Comparison of ENCODE assay signal across 13 cellular contexts in genomic region chr11:12706531-12707499, GRCh38. TPM values are rescaled to one million over a fixed set of nuclear protein-coding genes. Genes with fewer than 3 reads are reported as not detected.
A peak's percentile ranks its signal among the peaks of the same experiment; 100 is the strongest.
DNase-seq lines count a peak whose midpoint lies in the region; ATAC-seq and TF ChIP-seq lines count a peak whose summit lies in the region.
"Had no signal": no experiment of that assay in that cellular context is flagged by ENCODE, and none has a peak within 500 bp of the region (broad histone marks: within the 10 kb centered on the region; RNA-seq: fewer than 3 reads in every experiment).

No MANE protein-coding gene starts in this region.

- H3K9ac ChIP-seq in mesendoderm (ENCODE audit: low read length): no peak overlapping the region

- no peak overlapping the region for H4K8ac ChIP-seq in mesendoderm (ENCODE audit: low read depth, low read length)

- H3K18ac ChIP-seq in mesendoderm (ENCODE audit: low read length): no peak overlapping the region

- H3K27me3 ChIP-seq in mesendoderm (ENCODE audit: insufficient read depth, low read length, poor library complexity): no peaks in the 10 kb centered on the region
- no peaks in the 10 kb centered on the region for H3K27me3 ChIP-seq in A673 (replicated peaks; ENCODE audit: insufficient read depth, low read depth, low read length, poor library complexity)

- CTCF ChIA-PET in A673 (lab: Charles Lee): no interaction called here
- CTCF ChIA-PET in activated CD4-positive, alpha-beta memory T cell treated with anti-CD3 and anti-CD28 coated beads for 36 hours (lab: Charles Lee): interaction anchor here (0.9 kb wide), 1 partner anchor 182 kb away, joined by 3 read pairs; no protein-coding TSS in a partner anchor

- no peak for TF ChIP-seq CTCF in cardiac fibroblast (IDR thresholded peaks at IDR 0.05; ENCODE audit: low read depth, low read length)
- no peak for TF ChIP-seq CTCF in A673 (conservative IDR thresholded peaks at IDR 0.05; ENCODE audit: low read depth, low read length)

- no peak overlapping the region for H2BK120ac ChIP-seq in mesendoderm (ENCODE audit: low read depth, low read length)

- no peak overlapping the region for H3K4me2 ChIP-seq in mesendoderm (ENCODE audit: low read length)

- H3K4me1 ChIP-seq in mesendoderm (ENCODE audit: control insufficient read depth, low read depth, low read length) (peaks cover 12% of the 10 kb centered on the region), A673 (ENCODE audit: insufficient read depth, low read length, poor library complexity, severe bottlenecking) (peaks cover 20% of the 10 kb centered on the region)

- no peak overlapping the region for H2BK15ac ChIP-seq in mesendoderm (replicated peaks; ENCODE audit: low read depth)

- POLR2A ChIA-PET in A673 (lab: Charles Lee; ENCODE audit: low non-redundant PET): interaction anchor here (0.6 kb wide), 1 partner anchor 993 kb away, joined by 3 read pairs; no protein-coding TSS in a partner anchor
- POLR2A ChIA-PET in activated CD4-positive, alpha-beta memory T cell treated with anti-CD3 and anti-CD28 coated beads for 36 hours (lab: Charles Lee): no interaction called here

- H3K4me3 ChIP-seq in cardiac fibroblast (replicated peaks in 1 of 2; ENCODE audit: low read depth in 2 of 2, low read length in 2 of 2) (no peak overlapping the region), mesendoderm (ENCODE audit: low read length) (no peak overlapping the region), A673 (ENCODE audit: low read depth, low read length, poor library complexity, severe bottlenecking) (no peak overlapping the region)

- peaks cover 46% of the 10 kb centered on the region for H3K27me3 Mint-ChIP-seq in activated CD4-positive, alpha-beta memory T cell treated with anti-CD3 and anti-CD28 coated beads for 36 hours

- H3K36me3 ChIP-seq in mesendoderm (ENCODE audit: control insufficient read depth, insufficient read depth, low read length) (peaks cover 1% of the 10 kb centered on the region), A673 (ENCODE audit: insufficient read depth, low read length, poor library complexity, severe bottlenecking) (no peaks in the 10 kb centered on the region)

- H3K56ac ChIP-seq in mesendoderm (ENCODE audit: low read length): peak overlapping the region; percentile 18

- no peak overlapping the region for H2BK5ac ChIP-seq in mesendoderm (ENCODE audit: low read length)

- H3K27ac ChIP-seq in mesendoderm (ENCODE audit: low read depth, low read length): no peak overlapping the region
- H3K27ac ChIP-seq in A673 (ENCODE audit: low read depth, low read length, poor library complexity, severe bottlenecking): no peak overlapping the region

- H3K27ac Mint-ChIP-seq in activated CD4-positive, alpha-beta memory T cell treated with anti-CD3 and anti-CD28 coated beads for 36 hours: no peak overlapping the region
- H3K27ac Mint-ChIP-seq: activated T-cell treated with anti-CD3 and anti-CD28 coated beads, Interleukin-2, amount 50 U/mL, for 24 hours; memory B cell had no signal

- WGBS in mesendoderm (ENCODE audit: extremely low coverage, insufficient coverage, low lambda C conversion rate): no CpG with 5 or more reads among the region's 9 CpGs

- peaks cover 56% of the 10 kb centered on the region for H3K79me1 ChIP-seq in mesendoderm (ENCODE audit: low read length)

- BruUV-seq in A673 (replicated peaks; lab: Mats Ljungman, UMichigan): no TSS peak

- no peak for ATAC-seq in GM21515 (IDR thresholded peaks at IDR 0.05; ENCODE audit: unreplicated experiment)

- H3K4me1 Mint-ChIP-seq in activated CD4-positive, alpha-beta memory T cell treated with anti-CD3 and anti-CD28 coated beads for 36 hours (ENCODE audit: low read depth): no peaks in the 10 kb centered on the region
- H3K4me1 Mint-ChIP-seq: memory B cell had no signal

- H3K9me3 ChIP-seq in A673 (ENCODE audit: low read depth, low read length, poor library complexity, severe bottlenecking): no peaks in the 10 kb centered on the region

- DNase-seq in EH (ENCODE audit: low read depth) (peak; percentile 54), NCI-H2029 (lab: John Stamatoyannopoulos, UW) (peak; percentile 93), cardiac fibroblast (ENCODE audit: low read depth in 2 of 2) (peak; percentile 59), mesendoderm (no peak), dedifferentiated amniotic fluid mesenchymal stem cell (ENCODE audit: extremely low spot score) (no peak), A673 (ENCODE audit: low spot score) (no peak)
- no peak for DNase-seq in activated CD4-positive, alpha-beta memory T cell treated with anti-CD3 and anti-CD28 coated beads for 36 hours
- DNase-seq: activated T-cell treated with anti-CD3 and anti-CD28 coated beads, Interleukin-2, amount 50 U/mL, for 24 hours; effector CD8-positive, alpha-beta T cell; Karpas-422; stimulated activated CD4-positive, alpha-beta T cell treated with anti-CD3 and anti-CD28 coated beads, Interleukin-15, amount 100 ng/mL, for 24 hours had no signal

- H3K4me3 Mint-ChIP-seq in activated CD4-positive, alpha-beta memory T cell treated with anti-CD3 and anti-CD28 coated beads for 36 hours: no peak overlapping the region
- H3K4me3 Mint-ChIP-seq: activated T-cell treated with anti-CD3 and anti-CD28 coated beads, Interleukin-2, amount 50 U/mL, for 24 hours; memory B cell had no signal

- peaks cover 83% of the 10 kb centered on the region for H3K79me2 ChIP-seq in mesendoderm (ENCODE audit: control insufficient read depth, insufficient read depth, low read length)

- H3K36me3 Mint-ChIP-seq in activated CD4-positive, alpha-beta memory T cell treated with anti-CD3 and anti-CD28 coated beads for 36 hours: no peaks in the 10 kb centered on the region
- H3K36me3 Mint-ChIP-seq: memory B cell had no signal

- no peak overlapping the region for H3K4ac ChIP-seq in mesendoderm (ENCODE audit: low read depth, low read length)

- intact Hi-C loops in A673 (cut with micrococcal nuclease; ENCODE audit: unreplicated experiment): no loop called here
- intact Hi-C loops in activated CD4-positive, alpha-beta memory T cell treated with anti-CD3 and anti-CD28 coated beads for 36 hours (cut with micrococcal nuclease): no loop called here

- no peak overlapping the region for H4K5ac ChIP-seq in mesendoderm (ENCODE audit: low read length)

- no peaks in the 10 kb centered on the region for H3K9me3 Mint-ChIP-seq in activated CD4-positive, alpha-beta memory T cell treated with anti-CD3 and anti-CD28 coated beads for 36 hours
- H3K9me3 Mint-ChIP-seq: activated T-cell treated with anti-CD3 and anti-CD28 coated beads, Interleukin-2, amount 50 U/mL, for 24 hours; memory B cell had no signal

- H2AK5ac ChIP-seq in mesendoderm (ENCODE audit: low read length): no peak overlapping the region

- H3K23ac ChIP-seq in mesendoderm (ENCODE audit: low read length): no peak overlapping the region

RNA-seq across cellular contexts. Expression of gene TEAD1, which starts 32.6 kb away (rescaled TPM):
- 57.5 TPM for polyA plus RNA-seq in mesendoderm (2013, experiment 1 of 2)
- polyA plus RNA-seq in mesendoderm (2013, experiment 2 of 2): 58.2 TPM
- total RNA-seq in A673 (2021): 74.6 and 81.8 TPM in 2 replicates
- 1 to 10 TPM; 1.0 to 1.5 TPM for total RNA-seq in activated CD4-positive, alpha-beta memory T cell treated with anti-CD3 and anti-CD28 coated beads for 36 hours

Comparison
In these comparisons a context has a peak if more than half of its experiments do, and no peak if none do; other contexts are left out.
1. DNase-seq: peak in EH (single experiment), NCI-H2029 (single experiment) and cardiac fibroblast (2 of 2); none in mesendoderm (single experiment), dedifferentiated amniotic fluid mesenchymal stem cell (single experiment), A673 (single experiment) and activated CD4-positive, alpha-beta memory T cell treated with anti-CD3 and anti-CD28 coated beads for 36 hours (single experiment).
2. RNA of gene TEAD1, which starts 32.6 kb away (total RNA-seq): 74.6 to 81.8 TPM in A673; 1.0 to 1.5 TPM in activated CD4-positive, alpha-beta memory T cell treated with anti-CD3 and anti-CD28 coated beads for 36 hours; every median in the first group is over 10 times any median in the second.